Comparison of ENCODE assay signal across 12 cellular contexts in genomic region chr11:86931965-86932332, GRCh38. TPM values are rescaled to one million over a fixed set of nuclear protein-coding genes. Genes with fewer than 3 reads are reported as not detected.
DNase-seq lines count a peak whose midpoint lies in the region; ATAC-seq, FAIRE-seq and TF ChIP-seq lines count a peak whose summit lies in the region.
"Had no signal": no experiment of that assay in that cellular context is flagged by ENCODE, and none has a peak within 500 bp of the region (broad histone marks: within the 10 kb centered on the region; RNA-seq: fewer than 3 reads in every experiment).

No MANE protein-coding gene starts in this region.

- SMC1A ChIA-PET in GM12878 (lab: Charles Lee; ENCODE audit: uncharacterized antibody, unreplicated experiment), result interaction anchor here (0.6 to 0.7 kb wide), 3 partner anchors 69 to 567 kb away, joined by 3 to 4 read pairs (median 3); no protein-coding TSS in a partner anchor

- H3K9me3 ChIP-seq in GM12878 (replicated peaks; ENCODE audit: control insufficient read depth, insufficient read depth, low read length) (no peaks in the 10 kb centered on the region), neural progenitor cell (ENCODE audit: low read depth) (no peaks in the 10 kb centered on the region)
- H3K9me3 ChIP-seq: neutrophil had no signal

- peaks cover 4% of the 10 kb centered on the region for H3K27me3 Mint-ChIP-seq in neural progenitor cell (ENCODE audit: insufficient read depth, low read depth)

- CTCF ChIA-PET in GM12878 (lab: Yijun Ruan, JAX), result interaction anchor here (0.7 to 1.7 kb wide), 3 partner anchors 10 to 358 kb away, joined by 3 read pairs; no protein-coding TSS in a partner anchor

- peak; percentile 52 for ATAC-seq in GM12878

- H3K27ac ChIP-seq in KMS-11 (no peak overlapping the region), GM12878 (ENCODE audit: control insufficient read depth, insufficient read depth) (no peak overlapping the region), neural progenitor cell (no peak overlapping the region)
- H3K27ac ChIP-seq: epithelial cell of prostate, neutrophil had no signal

- DNase-seq in AG20443 (ENCODE audit: low spot score) (peak; percentile 50), GM12878 (ENCODE audit: low read depth, low spot score) (no peak), lung microvascular endothelial cell (ENCODE audit: low read depth in 2 of 2) (peak; percentile 59 to 66), neural progenitor cell (ENCODE audit: low spot score) (no peak), T-helper 2 cell (no peak), NCI-H2227 (lab: John Stamatoyannopoulos, UW; ENCODE audit: unreplicated experiment) (no peak), glomerular visceral epithelial cell (ENCODE audit: extremely low spot score) (no peak)
- DNase-seq: activated T-cell treated with anti-CD3 and anti-CD28 coated beads for 4 hours, DND-41 had no signal

- BruUV-seq in GM12878 (replicated peaks; lab: Mats Ljungman, UMichigan), result no TSS peak

- H3K27me3 ChIP-seq in KMS-11 (ENCODE audit: insufficient read depth, low read depth), result no peaks in the 10 kb centered on the region
- H3K27me3 ChIP-seq in GM12878 (replicated peaks in 1 of 2; ENCODE audit: control insufficient read depth in 2 of 2, insufficient read depth in 2 of 2, low read length in 1 of 2), result no peaks in the 10 kb centered on the region
- H3K27me3 ChIP-seq in neural progenitor cell, result no peaks in the 10 kb centered on the region
- H3K27me3 ChIP-seq: neutrophil had no signal

- POLR2A ChIA-PET in GM12878 (lab: Charles Lee), result no interaction called here

- H3K79me2 ChIP-seq in KMS-11 (ENCODE audit: insufficient read depth, low read depth) (no peaks in the 10 kb centered on the region), GM12878 (ENCODE audit: control insufficient read depth, insufficient read depth, low read length) (no peaks in the 10 kb centered on the region), neural progenitor cell (ENCODE audit: low read depth) (no peaks in the 10 kb centered on the region)

- no peak overlapping the region for H3K4me3 Mint-ChIP-seq in neural progenitor cell

- H4K20me1 ChIP-seq in KMS-11 (ENCODE audit: insufficient read depth) (no peaks in the 10 kb centered on the region), GM12878 (ENCODE audit: control insufficient read depth, insufficient read depth) (no peaks in the 10 kb centered on the region), neural progenitor cell (ENCODE audit: low read depth) (no peaks in the 10 kb centered on the region)

- H3K9ac ChIP-seq in KMS-11 (no peak overlapping the region), GM12878 (ENCODE audit: control insufficient read depth, insufficient read depth, low read length) (no peak overlapping the region), neural progenitor cell (no peak overlapping the region)

- no peak for TF ChIP-seq CTCF in KMS-11 (conservative IDR thresholded peaks at IDR 0.05; ENCODE audit: low read depth, low read length)
- TF ChIP-seq CTCF in GM12878 (IDR thresholded peaks at IDR 0.05 in 2 of 3, conservative IDR thresholded peaks at IDR 0.05 in 1 of 3; ENCODE audit: control insufficient read depth in 2 of 3, extremely low read depth in 1 of 3, insufficient read depth in 1 of 3, low read depth in 3 of 3, low read length in 3 of 3), result no peak
- TF ChIP-seq CTCF in neural progenitor cell (IDR thresholded peaks at IDR 0.05), result no peak

- no peak overlapping the region for H3K27ac Mint-ChIP-seq in neural progenitor cell

- H3K4me2 ChIP-seq in KMS-11 (no peak overlapping the region), GM12878 (ENCODE audit: control insufficient read depth, insufficient read depth) (no peak overlapping the region), neural progenitor cell (no peak overlapping the region)

- FAIRE-seq in GM12878 (lab: Jason Lieb, UNC), result no peak

- H2AFZ ChIP-seq in KMS-11 (ENCODE audit: low read depth) (peak overlapping the region; percentile 6; the same call in 1 of the 2 replicates), GM12878 (ENCODE audit: control insufficient read depth, low read depth, low read length) (no peak overlapping the region), neural progenitor cell (replicated peaks) (no peak overlapping the region)

- no peak for TF ChIP-seq EP300 in GM12878 (IDR thresholded peaks at IDR 0.05; ENCODE audit: borderline replicate concordance in 1 of 2, control insufficient read depth in 1 of 2, low read depth in 2 of 2, low read length in 2 of 2)

- peaks cover 23% of the 10 kb centered on the region for H3K4me1 Mint-ChIP-seq in neural progenitor cell

- no peak for TF ChIP-seq RAD21 in GM12878 (IDR thresholded peaks at IDR 0.05; ENCODE audit: insufficient read depth, low read depth, low read length)

- RAD21 ChIA-PET in GM12878 (lab: Charles Lee; ENCODE audit: unreplicated experiment), result no interaction called here

- no peak for TF ChIP-seq POLR2A in GM12878 (IDR thresholded peaks at IDR 0.05; ENCODE audit: low read depth, low read length)

- in situ Hi-C loops in GM12878 (cut with MboI), result no loop called here

- H3K4me1 ChIP-seq in KMS-11 (ENCODE audit: low read depth, poor library complexity, severe bottlenecking) (peaks cover 8% of the 10 kb centered on the region), GM12878 (ENCODE audit: control insufficient read depth, insufficient read depth, low read length) (no peaks in the 10 kb centered on the region), neural progenitor cell (no peaks in the 10 kb centered on the region)

- H3K9me3 Mint-ChIP-seq in neural progenitor cell, result no peaks in the 10 kb centered on the region

- 11% methylated on average over 3 of the region's 3 CpGs for WGBS in GM12878 (ENCODE audit: insufficient coverage, insufficient replicate concordance, low lambda C conversion rate, missing lambda C conversion rate)

- intact Hi-C loops in GM12878 (cut with micrococcal nuclease; ENCODE audit: unreplicated experiment), result no loop called here

- H3K36me3 Mint-ChIP-seq in neural progenitor cell, result no peaks in the 10 kb centered on the region

- H3K4me3 ChIP-seq in KMS-11 (IDR thresholded peaks at IDR 0.05; ENCODE audit: insufficient read depth, low read depth, low read length), result no peak overlapping the region
- H3K4me3 ChIP-seq in GM12878, result no peak overlapping the region
- H3K4me3 ChIP-seq in neural progenitor cell, result no peak overlapping the region

- no peaks in the 10 kb centered on the region for H3F3A ChIP-seq in neural progenitor cell (ENCODE audit: low read depth)

- H3K36me3 ChIP-seq in KMS-11 (ENCODE audit: insufficient read depth) (no peaks in the 10 kb centered on the region), GM12878 (ENCODE audit: control insufficient read depth in 2 of 2, insufficient read depth in 2 of 2, low read length in 1 of 2) (no peaks in the 10 kb centered on the region), neural progenitor cell (no peaks in the 10 kb centered on the region)
- H3K36me3 ChIP-seq: neutrophil had no signal

TF ChIP-seq in GM12878, 131 proteins besides CTCF, POLR2A, EP300 and RAD21 (continues in another document):
- TF ChIP-seq ETV6 (conservative IDR thresholded peaks at IDR 0.05 in 1 of 2, IDR thresholded peaks at IDR 0.05 in 1 of 2; ENCODE audit: borderline replicate concordance in 1 of 2, low read depth in 1 of 2) (no peak), RCOR1 (conservative IDR thresholded peaks at IDR 0.05; ENCODE audit: low read depth, low read length) (no peak), EZH2 (IDR thresholded peaks at IDR 0.05; ENCODE audit: borderline replicate concordance, control insufficient read depth, low read depth, low read length) (no peak), BCL11A (IDR thresholded peaks at IDR 0.05; ENCODE audit: low read depth, low read length) (no peak), BCLAF1 (IDR thresholded peaks at IDR 0.05) (no peak), MEF2A (IDR thresholded peaks at IDR 0.05; ENCODE audit: insufficient read depth, low read depth, low read length) (no peak), NR2F1 (conservative IDR thresholded peaks at IDR 0.05) (0 out of 2 replicates have a peak, but pooled peaks have one; percentile 31)

RNA-seq across cellular contexts. Expression of gene FZD4, which starts 23.2 kb away (rescaled TPM):
- total RNA-seq in GM12878 (2013; cell fraction: nucleolus; rRNA removed), result 0.04 and 0.22 TPM in 2 replicates
- total RNA-seq in GM12878 (2014; rRNA removed) (under 0.01 TPM in 1 of 2 replicates, not detected in the other), GM12878 (2014; rRNA removed; fragmentation: Illumina TruSeq; extraction: Trizol) (under 0.01 TPM in 1 of 2 replicates, not detected in the other), GM12878 (2021) (0.05 and 0.13 TPM in 2 replicates), lung microvascular endothelial cell (97.0 and 133 TPM in 2 replicates), neural progenitor cell (ENCODE audit: low replicate concordance) (5.8 TPM in 2 replicates)
- not detected for polyA plus RNA-seq in GM12878 (2011; ENCODE audit: low read depth)
- polyA plus RNA-seq in GM12878 (2011; rRNA removed) (0.01 TPM in 2 replicates), GM12878 (2014; fragmentation: Illumina TruSeq; extraction: Trizol) (not detected in 2 replicates), GM12878 (2014; fragmentation: Nextera tagmentation; extraction: Ambion mirVana) (not detected), GM12878 (2014; rRNA removed) (0.01 TPM in 1 of 2 replicates, not detected in the other), GM12878 (2016; fragmentation: Nextera tagmentation; extraction: Ambion mirVana) (not detected)
- polyA plus RNA-seq in GM12878 (2011; cell fraction: cytosol; rRNA removed), result 0.03 TPM in 2 replicates
- polyA plus RNA-seq in GM12878 (2011; cell fraction: nucleus; rRNA removed), result 0.01 and 0.03 TPM in 2 replicates
- polyA plus RNA-seq in GM12878 (2012), result not detected in 2 replicates
- polyA minus RNA-seq in GM12878 (2011; rRNA and poly(A)+ RNA removed), result 0.05 and 0.07 TPM in 2 replicates
- polyA minus RNA-seq in GM12878 (2011; cell fraction: cytosol; rRNA and poly(A)+ RNA removed), result 0.13 and 0.31 TPM in 2 replicates
- polyA minus RNA-seq in GM12878 (2011; cell fraction: nucleus; rRNA and poly(A)+ RNA removed), result under 0.01 and 0.10 TPM in 2 replicates

Comparison
In these comparisons a context has a peak if more than half of its experiments do, and no peak if none do; other contexts are left out.
1. DNase-seq: peak in AG20443 (single experiment) and lung microvascular endothelial cell (2 of 2); none in GM12878 (single experiment), neural progenitor cell (single experiment), T-helper 2 cell (0 of 5), NCI-H2227 (single experiment) and glomerular visceral epithelial cell (single experiment).
2. RNA of gene FZD4, which starts 23.2 kb away (total RNA-seq): 97.0 to 133 TPM in lung microvascular endothelial cell; 5.8 TPM in neural progenitor cell and under 0.01 to 0.22 TPM in GM12878; every median in the first group is over 10 times any median in the second.